Comparison of ENCODE assay signal across 22 cellular contexts in genomic region chr6:88702956-88703556, GRCh38.
DNase-seq lines count a peak whose midpoint lies in the region; ATAC-seq, FAIRE-seq and TF ChIP-seq lines count a peak whose summit lies in the region.
"Had no signal": no experiment of that assay in that cellular context is flagged by ENCODE, and none has a peak within 500 bp of the region (broad histone marks: within the 10 kb centered on the region; RNA-seq: fewer than 3 reads in every experiment).

No MANE protein-coding gene starts in this region.

- FAIRE-seq in HTR-8/SVneo (lab: Jason Lieb, UNC) (peak; percentile 36), keratinocyte (lab: Jason Lieb, UNC) (peak; percentile 9)
- FAIRE-seq: A549, GM12878, H1, HepG2 had no signal

- 98% methylated on average over 4 of the region's 4 CpGs for WGBS in SK-N-SH (ENCODE audit: low lambda C conversion rate)

- H3K4me3 ChIP-seq in SK-N-SH (ENCODE audit: low read depth in 2 of 2, low read length in 1 of 2) (no peak overlapping the region), keratinocyte (ENCODE audit: control insufficient read depth in 2 of 3, extremely low read depth in 1 of 3, insufficient read depth in 2 of 3, low read depth in 1 of 3, low read length in 3 of 3) (no peak overlapping the region), GM23338 (no peak overlapping the region)
- H3K4me3 ChIP-seq: A549, BLaER1, GM12878, HAP-1 had no signal

- H3K27ac Mint-ChIP-seq in endothelial cell (ENCODE audit: unreplicated experiment) (peak overlapping the region; percentile 21), GM23338 (no peak overlapping the region)
- H3K27ac Mint-ChIP-seq: CD14-positive monocyte; CD4-positive, alpha-beta memory T cell; IgD-negative memory B cell had no signal

- H4K20me1 ChIP-seq in SK-N-SH (ENCODE audit: insufficient read depth) (no peaks in the 10 kb centered on the region), keratinocyte (ENCODE audit: control insufficient read depth, extremely low read depth, insufficient read depth, low read length) (no peaks in the 10 kb centered on the region), GM23338 (replicated peaks; ENCODE audit: insufficient read depth) (no peaks in the 10 kb centered on the region)
- H4K20me1 ChIP-seq: BLaER1 had no signal

- H3K36me3 ChIP-seq in SK-N-SH (replicated peaks in 1 of 2; ENCODE audit: control insufficient read depth in 1 of 2, insufficient read depth in 2 of 2, low read length in 1 of 2) (no peaks in the 10 kb centered on the region), keratinocyte (ENCODE audit: control insufficient read depth in 2 of 2, extremely low read depth in 1 of 2, insufficient read depth in 2 of 2, low read length in 2 of 2) (no peaks in the 10 kb centered on the region), GM23338 (ENCODE audit: insufficient read depth) (no peaks in the 10 kb centered on the region)
- H3K36me3 ChIP-seq: HAP-1 had no signal

- no peaks in the 10 kb centered on the region for H3K36me3 Mint-ChIP-seq in endothelial cell (ENCODE audit: low read depth, unreplicated experiment)
- H3K36me3 Mint-ChIP-seq in GM23338 (ENCODE audit: low read depth), result peaks cover 2% of the 10 kb centered on the region; the same call in 1 of the 3 replicates

- no peak for TF ChIP-seq EP300 in SK-N-SH (IDR thresholded peaks at IDR 0.05; ENCODE audit: borderline replicate concordance in 1 of 2, low read depth in 1 of 2, low read length in 1 of 2)

- H3K4me2 ChIP-seq in SK-N-SH (no peak overlapping the region), keratinocyte (ENCODE audit: control insufficient read depth, extremely low read depth, insufficient read depth, low read depth, low read length) (no peak overlapping the region), GM23338 (no peak overlapping the region)
- H3K4me2 ChIP-seq: A549, BLaER1 had no signal

- DNase-seq in SK-N-SH (no peak), HTR-8/SVneo (ENCODE audit: insufficient read length, low spot score) (no peak), endothelial cell (ENCODE audit: low spot score) (no peak), keratinocyte (ENCODE audit: low read depth, low spot score) (no peak), GM23338 (ENCODE audit: low spot score) (no peak)
- DNase-seq in activated T-cell treated with anti-CD3 and anti-CD28 coated beads, Interleukin-2, amount 50 U/mL, for 1 hour, result no peak
- DNase-seq: CD4-positive, alpha-beta memory T cell; DMS153; DMS79; GF-D8; KG1 had no signal

- H3K4me1 ChIP-seq in SK-N-SH (ENCODE audit: control insufficient read depth in 1 of 2, insufficient read depth in 2 of 2, low read depth in 1 of 2, low read length in 1 of 2), result no peaks in the 10 kb centered on the region
- H3K4me1 ChIP-seq in keratinocyte (ENCODE audit: control insufficient read depth, extremely low read depth, insufficient read depth, low read length), result no peaks in the 10 kb centered on the region
- H3K4me1 ChIP-seq in GM23338 (ENCODE audit: insufficient read depth), result no peaks in the 10 kb centered on the region
- H3K4me1 ChIP-seq: BLaER1, HAP-1 had no signal

- H3K9me3 Mint-ChIP-seq in endothelial cell (ENCODE audit: unreplicated experiment) (no peaks in the 10 kb centered on the region), GM23338 (no peaks in the 10 kb centered on the region; the same call in 2 of the 3 replicates)

- H2AFZ ChIP-seq in SK-N-SH (ENCODE audit: low read depth), result no peak overlapping the region
- H2AFZ ChIP-seq in keratinocyte (ENCODE audit: control insufficient read depth, low read length), result no peak overlapping the region
- no peak overlapping the region for H2AFZ ChIP-seq in GM23338

- H3K27me3 ChIP-seq in SK-N-SH (ENCODE audit: insufficient read depth), result no peaks in the 10 kb centered on the region
- no peaks in the 10 kb centered on the region for H3K27me3 ChIP-seq in keratinocyte (ENCODE audit: control insufficient read depth, extremely low read depth, insufficient read depth, low read length)
- no peaks in the 10 kb centered on the region for H3K27me3 ChIP-seq in GM23338 (ENCODE audit: insufficient read depth)
- H3K27me3 ChIP-seq: BLaER1 had no signal

- H3K9ac ChIP-seq in SK-N-SH, result no peak overlapping the region
- no peak overlapping the region for H3K9ac ChIP-seq in keratinocyte (ENCODE audit: control insufficient read depth, extremely low read depth, insufficient read depth, low read length)
- H3K9ac ChIP-seq: BLaER1 had no signal

- no peaks in the 10 kb centered on the region for H3K4me1 Mint-ChIP-seq in endothelial cell (ENCODE audit: unreplicated experiment)
- peaks cover 3% of the 10 kb centered on the region; the same call in 2 of the 3 replicates for H3K4me1 Mint-ChIP-seq in GM23338
- H3K4me1 Mint-ChIP-seq: CD14-positive monocyte had no signal

- TF ChIP-seq RAD21 in SK-N-SH (IDR thresholded peaks at IDR 0.05; ENCODE audit: low read length), result no peak

- CTCF ChIA-PET in SK-N-SH (lab: Yijun Ruan, JAX), result no interaction called here

- H3K27ac ChIP-seq in SK-N-SH (ENCODE audit: low read depth in 2 of 2, low read length in 1 of 2), result no peak overlapping the region
- H3K27ac ChIP-seq in keratinocyte (ENCODE audit: control insufficient read depth, insufficient read depth, low read length), result no peak overlapping the region
- no peak overlapping the region for H3K27ac ChIP-seq in GM23338 (ENCODE audit: low read depth)
- H3K27ac ChIP-seq: 22Rv1, A549, BLaER1 had no signal

- POLR2A ChIA-PET in SK-N-SH (lab: Yijun Ruan, JAX), result no interaction called here

- H3K4me3 Mint-ChIP-seq in endothelial cell (ENCODE audit: unreplicated experiment) (no peak overlapping the region), GM23338 (no peak overlapping the region)
- H3K4me3 Mint-ChIP-seq: CD14-positive monocyte; CD4-positive, alpha-beta memory T cell had no signal

- H3K9me2 ChIP-seq in SK-N-SH, result no peaks in the 10 kb centered on the region
- no peaks in the 10 kb centered on the region for H3K9me2 ChIP-seq in GM23338 (ENCODE audit: insufficient read depth)

- ATAC-seq in SK-N-SH treated with all-trans-retinoic acid at 6 μM for 48 hours (no peak), GM21619 (IDR thresholded peaks at IDR 0.05; ENCODE audit: unreplicated experiment) (no peak), GM23338 (no peak)
- ATAC-seq: A549, GM12878, HepG2 had no signal

- H3K27me3 Mint-ChIP-seq in endothelial cell (ENCODE audit: unreplicated experiment) (peaks cover 1% of the 10 kb centered on the region), GM23338 (ENCODE audit: insufficient read depth, low read depth, poor library complexity) (no peaks in the 10 kb centered on the region)
- H3K27me3 Mint-ChIP-seq: CD4-positive, alpha-beta memory T cell; IgD-negative memory B cell had no signal

- dilution Hi-C loops in keratinocyte (cut with MboI; ENCODE audit: extremely low pct_ligation_motif_present, low sequenced_read_pairs), result no loop called here

- H3F3A ChIP-seq in SK-N-SH (replicated peaks; ENCODE audit: insufficient read depth), result peaks cover 4% of the 10 kb centered on the region
- no peaks in the 10 kb centered on the region for H3F3A ChIP-seq in GM23338 (replicated peaks; ENCODE audit: low read depth)

- H3K9me1 ChIP-seq in keratinocyte (ENCODE audit: control insufficient read depth, extremely low read depth, insufficient read depth, low read length), result no peaks in the 10 kb centered on the region

- no peaks in the 10 kb centered on the region for H3K9me3 ChIP-seq in SK-N-SH
- no peaks in the 10 kb centered on the region for H3K9me3 ChIP-seq in keratinocyte (ENCODE audit: control insufficient read depth, low read depth, low read length)
- H3K9me3 ChIP-seq: A549, BLaER1, HAP-1 had no signal

- H3K79me2 ChIP-seq in SK-N-SH (ENCODE audit: insufficient read depth), result no peaks in the 10 kb centered on the region
- H3K79me2 ChIP-seq in keratinocyte (ENCODE audit: control insufficient read depth, insufficient read depth, low read length), result no peaks in the 10 kb centered on the region
- no peaks in the 10 kb centered on the region for H3K79me2 ChIP-seq in GM23338 (replicated peaks; ENCODE audit: insufficient read depth)

- TF ChIP-seq CTCF in SK-N-SH (IDR thresholded peaks at IDR 0.05), result no peak
- TF ChIP-seq CTCF in endothelial cell (IDR thresholded peaks at IDR 0.05; ENCODE audit: unreplicated experiment), result no peak
- TF ChIP-seq CTCF in keratinocyte (optimal IDR thresholded peaks at IDR 0.05 in 1 of 3, IDR thresholded peaks at IDR 0.05 in 1 of 3, conservative IDR thresholded peaks at IDR 0.05 in 1 of 3; ENCODE audit: extremely low read depth in 1 of 3, insufficient read depth in 2 of 3, low read length in 3 of 3), result no peak
- TF ChIP-seq CTCF in GM23338 (conservative IDR thresholded peaks at IDR 0.05; ENCODE audit: low read depth in 2 of 2), result no peak

TF ChIP-seq in SK-N-SH treated with all-trans-retinoic acid at 6 μM for 48 hours, 23 proteins besides CTCF, POLR2A, EP300 and RAD21:
- peak; percentile 63; the same call in 1 of the 2 replicates for TF ChIP-seq ZNF8 (CRISPR knock-in tag; IDR thresholded peaks at IDR 0.05)
- no peak for TF ChIP-seq ESRRG (CRISPR knock-in tag; IDR thresholded peaks at IDR 0.05)
- TF ChIP-seq ISL1 (CRISPR knock-in tag; IDR thresholded peaks at IDR 0.05), result 0 out of 2 replicates have a peak, but pooled peaks have one; percentile 8

TF ChIP-seq in SK-N-SH, 30 proteins besides CTCF, POLR2A, EP300 and RAD21 (continues in another document):
- TF ChIP-seq RCOR1 (IDR thresholded peaks at IDR 0.05; ENCODE audit: low read length), result no peak

TF ChIP-seq in GM23338, 12 proteins besides CTCF, POLR2A, EP300 and RAD21 (continues in another document):
- no peak for TF ChIP-seq ZNF331 (CRISPR knock-in tag; IDR thresholded peaks at IDR 0.05; ENCODE audit: low read depth)
